23 cellular contexts compared by ENCODE assay signal in genomic region chr11:121727942-121728341, GRCh38.
DNase-seq lines count a peak whose midpoint lies in the region; ATAC-seq, FAIRE-seq and TF ChIP-seq lines count a peak whose summit lies in the region.
"Had no signal": no experiment of that assay in that cellular context is flagged by ENCODE, and none has a peak within 500 bp of the region (broad histone marks: within the 10 kb centered on the region; RNA-seq: fewer than 3 reads in every experiment).

No MANE protein-coding gene starts in this region.

- intact Hi-C loops in HepG2 (cut with micrococcal nuclease; ENCODE audit: unreplicated experiment) (no loop called here), right lobe of liver (cut with DNase I) (no loop called here), K562 (cut with micrococcal nuclease) (no loop called here)
- intact Hi-C loops in activated CD4-positive, alpha-beta T cell treated with anti-CD3 and anti-CD28 coated beads for 36 hours (cut with DNase I, micrococcal nuclease), result no loop called here

- WGBS in HepG2 (ENCODE audit: low lambda C conversion rate), result 0% methylated on average over 1 of the region's 1 CpG
- 47% methylated on average over 1 of the region's 1 CpG for WGBS in right lobe of liver (ENCODE audit: insufficient coverage, low coverage, low lambda C conversion rate, missing lambda C conversion rate)
- WGBS in K562 (ENCODE audit: insufficient coverage, low coverage, missing lambda C conversion rate), result 0% methylated on average over 1 of the region's 1 CpG
- WGBS in gastroesophageal sphincter (ENCODE audit: low coverage in 1 of 2), 2 donors, result 11 to 25% methylated on average over 1 of the region's 1 CpG

- no peak overlapping the region for H3K4me2 ChIP-seq in HepG2 (ENCODE audit: low read depth, low read length)
- H3K4me2 ChIP-seq in K562 (ENCODE audit: insufficient read depth, low read length), result no peak overlapping the region
- H3K4me2 ChIP-seq: BLaER1 had no signal

- H3K27me3 ChIP-seq in HepG2 (ENCODE audit: control insufficient read depth in 1 of 2, insufficient read depth in 2 of 2, low read length in 2 of 2) (no peaks in the 10 kb centered on the region; a peak in 2 of 5 replicates), right lobe of liver (no peaks in the 10 kb centered on the region), K562 (ENCODE audit: control insufficient read depth in 2 of 2, insufficient read depth in 2 of 2, low read length in 2 of 2) (no peaks in the 10 kb centered on the region), gastroesophageal sphincter (no peaks in the 10 kb centered on the region), stomach smooth muscle (ENCODE audit: control insufficient read depth in 1 of 2, insufficient read depth in 2 of 2, low read length in 2 of 2) (no peaks in the 10 kb centered on the region)

- no peaks in the 10 kb centered on the region for H3K9me3 Mint-ChIP-seq in activated CD4-positive, alpha-beta T cell treated with anti-CD3 and anti-CD28 coated beads for 36 hours (ENCODE audit: low read depth)
- H3K9me3 Mint-ChIP-seq: CD8-positive, alpha-beta T cell had no signal

- peaks cover 7% of the 10 kb centered on the region for H3K27me3 Mint-ChIP-seq in activated CD4-positive, alpha-beta T cell treated with anti-CD3 and anti-CD28 coated beads for 36 hours

- no peak overlapping the region for H3K4me3 Mint-ChIP-seq in activated CD4-positive, alpha-beta T cell treated with anti-CD3 and anti-CD28 coated beads for 36 hours
- H3K4me3 Mint-ChIP-seq: CD4-positive, CD25-positive, alpha-beta regulatory T cell; CD8-positive, alpha-beta T cell had no signal

- no peak for TF ChIP-seq RAD21 in HepG2 (CRISPR knock-in tag; IDR thresholded peaks at IDR 0.05)
- no peak for TF ChIP-seq RAD21 in K562 (CRISPR knock-in tag; conservative IDR thresholded peaks at IDR 0.05 in 1 of 2, IDR thresholded peaks at IDR 0.05 in 1 of 2)

- H3K27ac ChIP-seq in HepG2 (ENCODE audit: extremely low read length, insufficient read depth, low read length) (no peak overlapping the region), right lobe of liver (no peak overlapping the region), K562 (ENCODE audit: extremely low read depth, low read depth, low read length) (no peak overlapping the region), gastroesophageal sphincter (peak overlapping the region; percentile 53 to 65 (median 55)), stomach smooth muscle (ENCODE audit: low read length) (peak overlapping the region; percentile 42)
- H3K27ac ChIP-seq: BLaER1, C4-2B, GM23248 had no signal

- BruUV-seq in HepG2 (replicated peaks; lab: Mats Ljungman, UMichigan), result no TSS peak
- BruUV-seq in K562 (replicated peaks; lab: Mats Ljungman, UMichigan), result no TSS peak

- no peak overlapping the region for H3K9ac ChIP-seq in HepG2 (ENCODE audit: insufficient read depth, low read depth, low read length)
- no peak overlapping the region for H3K9ac ChIP-seq in K562 (ENCODE audit: insufficient read depth in 1 of 2, low read depth in 2 of 2, low read length in 2 of 2)
- H3K9ac ChIP-seq in stomach smooth muscle (ENCODE audit: low read length in 2 of 2), result no peak overlapping the region
- H3K9ac ChIP-seq: BLaER1, GM23248 had no signal

- no peak for TF ChIP-seq CTCF in HepG2 (CRISPR knock-in tag; IDR thresholded peaks at IDR 0.05)
- no peak for TF ChIP-seq CTCF in right lobe of liver (IDR thresholded peaks at IDR 0.05)
- TF ChIP-seq CTCF in K562 (IDR thresholded peaks at IDR 0.05 in 2 of 3, conservative IDR thresholded peaks at IDR 0.05 in 1 of 3; ENCODE audit: insufficient read depth in 2 of 3, low read depth in 1 of 3, low read length in 3 of 3), result no peak
- no peak for TF ChIP-seq CTCF in gastroesophageal sphincter (IDR thresholded peaks at IDR 0.05)

- CTCF ChIA-PET in HepG2 (lab: Yijun Ruan, JAX; ENCODE audit: low intra/inter-chr PET ratio, low total read pairs), result no interaction called here
- CTCF ChIA-PET in K562 (lab: Yijun Ruan, JAX; ENCODE audit: low intra/inter-chr PET ratio), result no interaction called here
- CTCF ChIA-PET in activated CD4-positive, alpha-beta T cell treated with anti-CD3 and anti-CD28 coated beads for 36 hours (lab: Charles Lee), result no interaction called here

- FAIRE-seq in HepG2 (lab: Jason Lieb, UNC) (no peak), K562 (lab: Jason Lieb, UNC) (no peak)
- FAIRE-seq: GM12891, GM18507, H1 had no signal

- no peak for DNase-seq in HepG2 (ENCODE audit: low spot score)
- no peak for DNase-seq in right lobe of liver
- no peak for DNase-seq in K562 (ENCODE audit: extremely low read depth in 1 of 4, low spot score in 3 of 4)
- no peak for DNase-seq in islet precursor cell
- DNase-seq in activated CD4-positive, alpha-beta T cell treated with anti-CD3 and anti-CD28 coated beads for 36 hours, result no peak
- DNase-seq in NOMO-1 (lab: John Stamatoyannopoulos, UW; ENCODE audit: unreplicated experiment in 2 of 2), result no peak
- DNase-seq: 8988T; Caco-2; CD4-positive, CD25-positive, alpha-beta regulatory T cell; CD8-positive, alpha-beta T cell; DMS153; DMS79 treated with DMSO at 0.1 percent for 48 hours; GF-D8; GM23248; H7; HCEC 1CT had no signal

- H3K79me2 ChIP-seq in HepG2 (ENCODE audit: insufficient read depth, low read length) (no peaks in the 10 kb centered on the region), K562 (ENCODE audit: control insufficient read depth, insufficient read depth, low read length) (no peaks in the 10 kb centered on the region)

- TF ChIP-seq EP300 in HepG2 (IDR thresholded peaks at IDR 0.05; ENCODE audit: low read depth in 2 of 2, low read length in 2 of 2) (no peak), HepG2 (CRISPR knock-in tag; IDR thresholded peaks at IDR 0.05; ENCODE audit: borderline replicate concordance) (no peak), K562 (IDR thresholded peaks at IDR 0.05; ENCODE audit: low read length) (no peak), gastroesophageal sphincter (IDR thresholded peaks at IDR 0.05) (no peak)

- H3K9me3 ChIP-seq in HepG2 (ENCODE audit: low read length), result no peaks in the 10 kb centered on the region
- no peaks in the 10 kb centered on the region for H3K9me3 ChIP-seq in right lobe of liver
- no peaks in the 10 kb centered on the region for H3K9me3 ChIP-seq in K562 (replicated peaks; ENCODE audit: control insufficient read depth, insufficient read depth, low read depth, low read length)
- no peaks in the 10 kb centered on the region for H3K9me3 ChIP-seq in gastroesophageal sphincter
- peaks cover 0 to 2% of the 10 kb centered on the region in 2 donors for H3K9me3 ChIP-seq in stomach smooth muscle (ENCODE audit: control insufficient read depth in 2 of 2, low read length in 2 of 2)
- H3K9me3 ChIP-seq: Caco-2 had no signal

- H4K20me1 ChIP-seq in HepG2 (ENCODE audit: insufficient read depth, low read length) (no peaks in the 10 kb centered on the region), K562 (replicated peaks; ENCODE audit: control insufficient read depth, insufficient read depth, low read length) (no peaks in the 10 kb centered on the region)
- H4K20me1 ChIP-seq: BLaER1 had no signal

- H2AFZ ChIP-seq in HepG2 (ENCODE audit: low read length) (no peak overlapping the region), K562 (ENCODE audit: low read depth, low read length) (no peak overlapping the region)
- H2AFZ ChIP-seq: GM23248 had no signal

- no peaks in the 10 kb centered on the region for H3K4me1 Mint-ChIP-seq in activated CD4-positive, alpha-beta T cell treated with anti-CD3 and anti-CD28 coated beads for 36 hours
- H3K4me1 Mint-ChIP-seq: CD4-positive, CD25-positive, alpha-beta regulatory T cell had no signal

- POLR2A ChIA-PET in HepG2 (lab: Yijun Ruan, JAX) (no interaction called here), K562 (lab: Yijun Ruan, JAX) (no interaction called here)
- POLR2A ChIA-PET in activated CD4-positive, alpha-beta T cell treated with anti-CD3 and anti-CD28 coated beads for 36 hours (lab: Charles Lee), result no interaction called here

- no peak overlapping the region for H3K27ac Mint-ChIP-seq in activated CD4-positive, alpha-beta T cell treated with anti-CD3 and anti-CD28 coated beads for 36 hours
- H3K27ac Mint-ChIP-seq: CD8-positive, alpha-beta T cell had no signal

- ATAC-seq in HepG2 (no peak), right lobe of liver (no peak), K562 (no peak), gastroesophageal sphincter (no peak)
- no peak for ATAC-seq in activated CD4-positive, alpha-beta T cell treated with anti-CD3 and anti-CD28 coated beads for 36 hours
- ATAC-seq: CD8-positive, alpha-beta T cell had no signal

- in situ Hi-C loops in HepG2 (cut with HindIII; ENCODE audit: extremely low pct_ligation_motif_present, low pct_unique_long_range_greater_than_20kb) (no loop called here), K562 (cut with MboI) (no loop called here)

- H3K36me3 ChIP-seq in HepG2 (replicated peaks in 1 of 2; ENCODE audit: control insufficient read depth in 1 of 2, insufficient read depth in 2 of 2, low read length in 2 of 2) (no peaks in the 10 kb centered on the region), right lobe of liver (no peaks in the 10 kb centered on the region), K562 (ENCODE audit: control insufficient read depth, insufficient read depth, low read length) (no peaks in the 10 kb centered on the region), gastroesophageal sphincter (no peaks in the 10 kb centered on the region), stomach smooth muscle (ENCODE audit: control insufficient read depth in 2 of 2, insufficient read depth in 2 of 2, low read length in 2 of 2) (no peaks in the 10 kb centered on the region)
- H3K36me3 ChIP-seq: BLaER1 had no signal

- no peaks in the 10 kb centered on the region for H3K9me1 ChIP-seq in K562 (ENCODE audit: control insufficient read depth, insufficient read depth, low read length)

- H3K4me1 ChIP-seq in HepG2 (ENCODE audit: insufficient read depth, low read length) (peaks cover 7% of the 10 kb centered on the region), right lobe of liver (peaks cover 0 to under 1% (median 0%) of the 10 kb centered on the region in 4 donors), K562 (replicated peaks in 1 of 2; ENCODE audit: control insufficient read depth in 2 of 2, insufficient read depth in 2 of 2, low read length in 2 of 2) (no peaks in the 10 kb centered on the region), gastroesophageal sphincter (peaks cover 3 to 37% (median 5%) of the 10 kb centered on the region in 3 donors), stomach smooth muscle (ENCODE audit: control insufficient read depth, insufficient read depth, low read length) (peaks cover 12% of the 10 kb centered on the region)
- H3K4me1 ChIP-seq: BLaER1, Caco-2 had no signal

- no peaks in the 10 kb centered on the region for H3K36me3 Mint-ChIP-seq in activated CD4-positive, alpha-beta T cell treated with anti-CD3 and anti-CD28 coated beads for 36 hours (ENCODE audit: low read depth)
- H3K36me3 Mint-ChIP-seq: CD4-positive, CD25-positive, alpha-beta regulatory T cell; CD8-positive, alpha-beta T cell had no signal

- TF ChIP-seq POLR2A in HepG2 (IDR thresholded peaks at IDR 0.05; ENCODE audit: insufficient read depth in 1 of 2, low read depth in 2 of 2, low read length in 2 of 2) (no peak), right lobe of liver (IDR thresholded peaks at IDR 0.05) (no peak), K562 (conservative IDR thresholded peaks at IDR 0.05) (no peak), gastroesophageal sphincter (IDR thresholded peaks at IDR 0.05) (no peak)

- H3K4me3 ChIP-seq in HepG2 (replicated peaks in 1 of 3; ENCODE audit: insufficient read depth in 1 of 3, low read depth in 2 of 3, low read length in 3 of 3) (no peak overlapping the region), right lobe of liver (no peak overlapping the region), K562 (no peak overlapping the region), gastroesophageal sphincter (no peak overlapping the region), stomach smooth muscle (ENCODE audit: low read length in 2 of 2) (no peak overlapping the region)
- H3K4me3 ChIP-seq: BLaER1, GM23248 had no signal

Comparison
In these comparisons a context has a peak if more than half of its experiments do, and no peak if none do; other contexts are left out.
1. H3K27ac ChIP-seq: peak in gastroesophageal sphincter (4 of 4) and stomach smooth muscle (single experiment); none in HepG2 (single experiment), right lobe of liver (0 of 3) and K562 (single experiment).
2. Of the 241 proteins assayed by ChIP-seq in both HepG2 and K562: peak only in HepG2: none; only in K562: NFE2L1; in both: none; in neither: 240.